Comparison of ENCODE assay signal across 1 cellular context in genomic region chr5:134127376-134127861, GRCh38.
TF ChIP-seq lines count a peak whose summit lies in the region.

No MANE protein-coding gene starts in this region.

TF ChIP-seq in GM12878, 131 proteins besides CTCF, POLR2A, EP300 and RAD21 (continued from another document and continues in another):
- TF ChIP-seq CUX1 (IDR thresholded peaks at IDR 0.05; ENCODE audit: insufficient replicate concordance, low read depth, low read length): peak; percentile 91
- TF ChIP-seq ZNF622 (IDR thresholded peaks at IDR 0.05): no peak
- peak; percentile 97 for TF ChIP-seq MEF2B (IDR thresholded peaks at IDR 0.05; ENCODE audit: partially characterized antibody, poor library complexity, severe bottlenecking)
- TF ChIP-seq NFXL1 (IDR thresholded peaks at IDR 0.05; ENCODE audit: borderline replicate concordance): no peak
- no peak for TF ChIP-seq CBX3 (IDR thresholded peaks at IDR 0.05; ENCODE audit: borderline replicate concordance, low read depth)
- peak; percentile 49; the same call in 1 of the 2 replicates for TF ChIP-seq ATF7 (IDR thresholded peaks at IDR 0.05; ENCODE audit: low read depth)
- TF ChIP-seq ATF2 (IDR thresholded peaks at IDR 0.05; ENCODE audit: low read length): no peak
- TF ChIP-seq YY1 (IDR thresholded peaks at IDR 0.05; ENCODE audit: low read depth, low read length): peak; percentile 45; the same call in 1 of the 2 replicates
- peak; percentile 83 for TF ChIP-seq TCF12 (IDR thresholded peaks at IDR 0.05; ENCODE audit: low read depth, low read length)
- no peak for TF ChIP-seq LARP7 (IDR thresholded peaks at IDR 0.05)
- TF ChIP-seq ETV6 (conservative IDR thresholded peaks at IDR 0.05 in 1 of 2, IDR thresholded peaks at IDR 0.05 in 1 of 2; ENCODE audit: borderline replicate concordance in 1 of 2, low read depth in 1 of 2): no peak
- TF ChIP-seq TARDBP (IDR thresholded peaks at IDR 0.05; ENCODE audit: borderline replicate concordance): 0 out of 2 replicates have a peak, but pooled peaks have one; percentile 37
- no peak; the same call in 1 of the 2 replicates for TF ChIP-seq SMC3 (IDR thresholded peaks at IDR 0.05; ENCODE audit: borderline replicate concordance, low read length)
- TF ChIP-seq SMARCA5 (IDR thresholded peaks at IDR 0.05): no peak
- TF ChIP-seq, protein P1, sequence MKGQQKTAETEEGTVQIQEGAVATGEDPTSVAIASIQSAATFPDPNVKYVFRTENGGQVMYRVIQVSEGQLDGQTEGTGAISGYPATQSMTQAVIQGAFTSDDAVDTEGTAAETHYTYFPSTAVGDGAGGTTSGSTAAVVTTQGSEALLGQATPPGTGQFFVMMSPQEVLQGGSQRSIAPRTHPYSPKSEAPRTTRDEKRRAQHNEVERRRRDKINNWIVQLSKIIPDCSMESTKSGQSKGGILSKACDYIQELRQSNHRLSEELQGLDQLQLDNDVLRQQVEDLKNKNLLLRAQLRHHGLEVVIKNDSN (IDR thresholded peaks at IDR 0.05; ENCODE audit: borderline replicate concordance, extremely low read length, insufficient read depth, low read depth, low read length): no peak
- no peak for TF ChIP-seq NFIC (IDR thresholded peaks at IDR 0.05; ENCODE audit: low read depth, low read length)
- TF ChIP-seq DPF2 (IDR thresholded peaks at IDR 0.05): peak; percentile 86
- no peak for TF ChIP-seq RFX5 (IDR thresholded peaks at IDR 0.05; ENCODE audit: low read depth, low read length)
- no peak for TF ChIP-seq HCFC1 (IDR thresholded peaks at IDR 0.05; ENCODE audit: low read length)
- no peak for TF ChIP-seq RAD51 (IDR thresholded peaks at IDR 0.05)
- TF ChIP-seq, protein P2, sequence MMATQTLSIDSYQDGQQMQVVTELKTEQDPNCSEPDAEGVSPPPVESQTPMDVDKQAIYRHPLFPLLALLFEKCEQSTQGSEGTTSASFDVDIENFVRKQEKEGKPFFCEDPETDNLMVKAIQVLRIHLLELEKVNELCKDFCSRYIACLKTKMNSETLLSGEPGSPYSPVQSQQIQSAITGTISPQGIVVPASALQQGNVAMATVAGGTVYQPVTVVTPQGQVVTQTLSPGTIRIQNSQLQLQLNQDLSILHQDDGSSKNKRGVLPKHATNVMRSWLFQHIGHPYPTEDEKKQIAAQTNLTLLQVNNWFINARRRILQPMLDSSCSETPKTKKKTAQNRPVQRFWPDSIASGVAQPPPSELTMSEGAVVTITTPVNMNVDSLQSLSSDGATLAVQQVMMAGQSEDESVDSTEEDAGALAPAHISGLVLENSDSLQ (IDR thresholded peaks at IDR 0.05): no peak
- no peak for TF ChIP-seq SREBF1 (IDR thresholded peaks at IDR 0.05; ENCODE audit: low read length)
- no peak for TF ChIP-seq CBFB (IDR thresholded peaks at IDR 0.05; ENCODE audit: low read depth)
- no peak for TF ChIP-seq ZNF24 (IDR thresholded peaks at IDR 0.05)
- TF ChIP-seq, protein P3, sequence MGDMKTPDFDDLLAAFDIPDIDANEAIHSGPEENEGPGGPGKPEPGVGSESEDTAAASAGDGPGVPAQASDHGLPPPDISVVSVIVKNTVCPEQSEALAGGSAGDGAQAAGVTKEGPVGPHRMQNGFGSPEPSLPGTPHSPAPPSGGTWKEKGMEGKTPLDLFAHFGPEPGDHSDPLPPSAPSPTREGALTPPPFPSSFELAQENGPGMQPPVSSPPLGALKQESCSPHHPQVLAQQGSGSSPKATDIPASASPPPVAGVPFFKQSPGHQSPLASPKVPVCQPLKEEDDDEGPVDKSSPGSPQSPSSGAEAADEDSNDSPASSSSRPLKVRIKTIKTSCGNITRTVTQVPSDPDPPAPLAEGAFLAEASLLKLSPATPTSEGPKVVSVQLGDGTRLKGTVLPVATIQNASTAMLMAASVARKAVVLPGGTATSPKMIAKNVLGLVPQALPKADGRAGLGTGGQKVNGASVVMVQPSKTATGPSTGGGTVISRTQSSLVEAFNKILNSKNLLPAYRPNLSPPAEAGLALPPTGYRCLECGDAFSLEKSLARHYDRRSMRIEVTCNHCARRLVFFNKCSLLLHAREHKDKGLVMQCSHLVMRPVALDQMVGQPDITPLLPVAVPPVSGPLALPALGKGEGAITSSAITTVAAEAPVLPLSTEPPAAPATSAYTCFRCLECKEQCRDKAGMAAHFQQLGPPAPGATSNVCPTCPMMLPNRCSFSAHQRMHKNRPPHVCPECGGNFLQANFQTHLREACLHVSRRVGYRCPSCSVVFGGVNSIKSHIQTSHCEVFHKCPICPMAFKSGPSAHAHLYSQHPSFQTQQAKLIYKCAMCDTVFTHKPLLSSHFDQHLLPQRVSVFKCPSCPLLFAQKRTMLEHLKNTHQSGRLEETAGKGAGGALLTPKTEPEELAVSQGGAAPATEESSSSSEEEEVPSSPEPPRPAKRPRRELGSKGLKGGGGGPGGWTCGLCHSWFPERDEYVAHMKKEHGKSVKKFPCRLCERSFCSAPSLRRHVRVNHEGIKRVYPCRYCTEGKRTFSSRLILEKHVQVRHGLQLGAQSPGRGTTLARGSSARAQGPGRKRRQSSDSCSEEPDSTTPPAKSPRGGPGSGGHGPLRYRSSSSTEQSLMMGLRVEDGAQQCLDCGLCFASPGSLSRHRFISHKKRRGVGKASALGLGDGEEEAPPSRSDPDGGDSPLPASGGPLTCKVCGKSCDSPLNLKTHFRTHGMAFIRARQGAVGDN (IDR thresholded peaks at IDR 0.05): peak; percentile 83; the same call in 1 of the 2 replicates
- TF ChIP-seq FOXK2 (IDR thresholded peaks at IDR 0.05): no peak
- TF ChIP-seq RBBP5 (conservative IDR thresholded peaks at IDR 0.05): no peak
- TF ChIP-seq RUNX3 (IDR thresholded peaks at IDR 0.05; ENCODE audit: low read length): no peak
- no peak for TF ChIP-seq KAT2A (conservative IDR thresholded peaks at IDR 0.05; ENCODE audit: control insufficient read depth, low read depth, low read length)
- TF ChIP-seq, protein P4, sequence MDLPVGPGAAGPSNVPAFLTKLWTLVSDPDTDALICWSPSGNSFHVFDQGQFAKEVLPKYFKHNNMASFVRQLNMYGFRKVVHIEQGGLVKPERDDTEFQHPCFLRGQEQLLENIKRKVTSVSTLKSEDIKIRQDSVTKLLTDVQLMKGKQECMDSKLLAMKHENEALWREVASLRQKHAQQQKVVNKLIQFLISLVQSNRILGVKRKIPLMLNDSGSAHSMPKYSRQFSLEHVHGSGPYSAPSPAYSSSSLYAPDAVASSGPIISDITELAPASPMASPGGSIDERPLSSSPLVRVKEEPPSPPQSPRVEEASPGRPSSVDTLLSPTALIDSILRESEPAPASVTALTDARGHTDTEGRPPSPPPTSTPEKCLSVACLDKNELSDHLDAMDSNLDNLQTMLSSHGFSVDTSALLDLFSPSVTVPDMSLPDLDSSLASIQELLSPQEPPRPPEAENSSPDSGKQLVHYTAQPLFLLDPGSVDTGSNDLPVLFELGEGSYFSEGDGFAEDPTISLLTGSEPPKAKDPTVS (IDR thresholded peaks at IDR 0.05; ENCODE audit: low read depth, low read length): no peak
- TF ChIP-seq EZH2 (IDR thresholded peaks at IDR 0.05; ENCODE audit: borderline replicate concordance, control insufficient read depth, low read depth, low read length): no peak
- TF ChIP-seq TCF7 (IDR thresholded peaks at IDR 0.05; ENCODE audit: borderline replicate concordance): no peak
- TF ChIP-seq, protein P5, sequence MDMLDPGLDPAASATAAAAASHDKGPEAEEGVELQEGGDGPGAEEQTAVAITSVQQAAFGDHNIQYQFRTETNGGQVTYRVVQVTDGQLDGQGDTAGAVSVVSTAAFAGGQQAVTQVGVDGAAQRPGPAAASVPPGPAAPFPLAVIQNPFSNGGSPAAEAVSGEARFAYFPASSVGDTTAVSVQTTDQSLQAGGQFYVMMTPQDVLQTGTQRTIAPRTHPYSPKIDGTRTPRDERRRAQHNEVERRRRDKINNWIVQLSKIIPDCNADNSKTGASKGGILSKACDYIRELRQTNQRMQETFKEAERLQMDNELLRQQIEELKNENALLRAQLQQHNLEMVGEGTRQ (IDR thresholded peaks at IDR 0.05; ENCODE audit: borderline replicate concordance, low read depth, low read length): no peak
- TF ChIP-seq, protein P6, sequence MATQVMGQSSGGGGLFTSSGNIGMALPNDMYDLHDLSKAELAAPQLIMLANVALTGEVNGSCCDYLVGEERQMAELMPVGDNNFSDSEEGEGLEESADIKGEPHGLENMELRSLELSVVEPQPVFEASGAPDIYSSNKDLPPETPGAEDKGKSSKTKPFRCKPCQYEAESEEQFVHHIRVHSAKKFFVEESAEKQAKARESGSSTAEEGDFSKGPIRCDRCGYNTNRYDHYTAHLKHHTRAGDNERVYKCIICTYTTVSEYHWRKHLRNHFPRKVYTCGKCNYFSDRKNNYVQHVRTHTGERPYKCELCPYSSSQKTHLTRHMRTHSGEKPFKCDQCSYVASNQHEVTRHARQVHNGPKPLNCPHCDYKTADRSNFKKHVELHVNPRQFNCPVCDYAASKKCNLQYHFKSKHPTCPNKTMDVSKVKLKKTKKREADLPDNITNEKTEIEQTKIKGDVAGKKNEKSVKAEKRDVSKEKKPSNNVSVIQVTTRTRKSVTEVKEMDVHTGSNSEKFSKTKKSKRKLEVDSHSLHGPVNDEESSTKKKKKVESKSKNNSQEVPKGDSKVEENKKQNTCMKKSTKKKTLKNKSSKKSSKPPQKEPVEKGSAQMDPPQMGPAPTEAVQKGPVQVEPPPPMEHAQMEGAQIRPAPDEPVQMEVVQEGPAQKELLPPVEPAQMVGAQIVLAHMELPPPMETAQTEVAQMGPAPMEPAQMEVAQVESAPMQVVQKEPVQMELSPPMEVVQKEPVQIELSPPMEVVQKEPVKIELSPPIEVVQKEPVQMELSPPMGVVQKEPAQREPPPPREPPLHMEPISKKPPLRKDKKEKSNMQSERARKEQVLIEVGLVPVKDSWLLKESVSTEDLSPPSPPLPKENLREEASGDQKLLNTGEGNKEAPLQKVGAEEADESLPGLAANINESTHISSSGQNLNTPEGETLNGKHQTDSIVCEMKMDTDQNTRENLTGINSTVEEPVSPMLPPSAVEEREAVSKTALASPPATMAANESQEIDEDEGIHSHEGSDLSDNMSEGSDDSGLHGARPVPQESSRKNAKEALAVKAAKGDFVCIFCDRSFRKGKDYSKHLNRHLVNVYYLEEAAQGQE (IDR thresholded peaks at IDR 0.05; ENCODE audit: low read depth, low read length): no peak
- TF ChIP-seq SMAD5 (IDR thresholded peaks at IDR 0.05; ENCODE audit: low read depth): no peak
- TF ChIP-seq JUND (IDR thresholded peaks at IDR 0.05; ENCODE audit: low read depth, low read length): no peak
- no peak for TF ChIP-seq POU2F2 (IDR thresholded peaks at IDR 0.05; ENCODE audit: borderline replicate concordance, low read depth, low read length)
- TF ChIP-seq RELA (IDR thresholded peaks at IDR 0.05; ENCODE audit: borderline replicate concordance, partially characterized antibody): peak; percentile 95
